ENCODE assay signal across 2 cellular contexts in genomic region chr18:48562075-48562474, GRCh38.
TF ChIP-seq lines count a peak whose summit lies in the region.

No MANE protein-coding gene starts in this region.

TF ChIP-seq in IMR-90, 13 proteins besides CTCF, POLR2A, EP300 and RAD21:
- TF ChIP-seq RCOR1 (IDR thresholded peaks at IDR 0.05; ENCODE audit: insufficient replicate concordance, low read length) (peak; percentile 79), NFE2L2 (IDR thresholded peaks at IDR 0.05; ENCODE audit: low read depth, low read length) (no peak), RFX5 (IDR thresholded peaks at IDR 0.05; ENCODE audit: low read depth, low read length) (no peak)

TF ChIP-seq in K562, 482 proteins besides CTCF, POLR2A, EP300 and RAD21:
- TF ChIP-seq ZFP36 (IDR thresholded peaks at IDR 0.05; ENCODE audit: low read depth, low read length, partially characterized antibody) (peak; percentile 65), NELFE (IDR thresholded peaks at IDR 0.05; ENCODE audit: insufficient read depth, insufficient read length) (no peak), ELF1 (tag; IDR thresholded peaks at IDR 0.05) (no peak), PHF8 (IDR thresholded peaks at IDR 0.05; ENCODE audit: borderline replicate concordance, low read length) (no peak), RBM25 (IDR thresholded peaks at IDR 0.05; ENCODE audit: low read depth, low read length, severe bottlenecking) (peak; percentile 89), BCOR (IDR thresholded peaks at IDR 0.05) (peak; percentile 88), KDM1A (IDR thresholded peaks at IDR 0.05) (peak in 1 of 2 experiments; percentile 49; a peak in 2 of 4 replicates)
TF ChIP-seq in K562: peak in this region for 4.
